Comparison of ENCODE assay signal across 8 cellular contexts in genomic region chr1:26724118-26724517, GRCh38. TPM values are rescaled to one million over a fixed set of nuclear protein-coding genes. Genes with fewer than 3 reads are reported as not detected.
DNase-seq lines count a peak whose midpoint lies in the region; ATAC-seq lines count a peak whose summit lies in the region.

No MANE protein-coding gene starts in this region.

- peak overlapping the region; percentile 2 for H3K4me3 Mint-ChIP-seq in T-helper 2 cell treated with Interferon-gamma antibody and Interleukin-4, amounts not matched to agents 5 μg/mL and 100 μg/mL, for 36 hours
- no peak overlapping the region for H3K4me3 Mint-ChIP-seq in activated naive CD8-positive, alpha-beta T cell treated with anti-CD3 and anti-CD28 coated beads for 36 hours
- peak overlapping the region; percentile 6 to 51 for H3K4me3 Mint-ChIP-seq in stimulated activated naive B cell treated with anti-CD40 and anti-IgM and Interleukin-4, amounts not matched to agents 10 μg/mL and 1 μg/mL and 100 μg/mL, for 72 hours

- H3K4me1 Mint-ChIP-seq in T-helper 2 cell treated with Interferon-gamma antibody and Interleukin-4, amounts not matched to agents 5 μg/mL and 100 μg/mL, for 36 hours (ENCODE audit: low read depth), result peaks cover 71% of the 10 kb centered on the region
- peaks cover 84% of the 10 kb centered on the region for H3K4me1 Mint-ChIP-seq in activated naive CD8-positive, alpha-beta T cell treated with anti-CD3 and anti-CD28 coated beads for 36 hours
- H3K4me1 Mint-ChIP-seq in stimulated activated naive B cell treated with anti-CD40 and anti-IgM and Interleukin-4, amounts not matched to agents 10 μg/mL and 1 μg/mL and 100 μg/mL, for 72 hours, result peaks cover 61 to 90% of the 10 kb centered on the region in 2 donors

- H3K36me3 ChIP-seq in iPS-18a (ENCODE audit: control insufficient read depth, low read depth, low read length), result peaks cover 3% of the 10 kb centered on the region

- H3K27me3 ChIP-seq in iPS-18a (ENCODE audit: control insufficient read depth, insufficient read depth, low read length), result no peaks in the 10 kb centered on the region

- no peaks in the 10 kb centered on the region for H3K27me3 Mint-ChIP-seq in T-helper 2 cell treated with Interferon-gamma antibody and Interleukin-4, amounts not matched to agents 5 μg/mL and 100 μg/mL, for 36 hours (ENCODE audit: low read depth)
- H3K27me3 Mint-ChIP-seq in activated naive CD8-positive, alpha-beta T cell treated with anti-CD3 and anti-CD28 coated beads for 36 hours, result no peaks in the 10 kb centered on the region
- H3K27me3 Mint-ChIP-seq in stimulated activated naive B cell treated with anti-CD40 and anti-IgM and Interleukin-4, amounts not matched to agents 10 μg/mL and 1 μg/mL and 100 μg/mL, for 72 hours, result no peaks in the 10 kb centered on the region

- peaks cover 25% of the 10 kb centered on the region for H3K36me3 Mint-ChIP-seq in T-helper 2 cell treated with Interferon-gamma antibody and Interleukin-4, amounts not matched to agents 5 μg/mL and 100 μg/mL, for 36 hours (ENCODE audit: low read depth)
- peaks cover 40% of the 10 kb centered on the region for H3K36me3 Mint-ChIP-seq in activated naive CD8-positive, alpha-beta T cell treated with anti-CD3 and anti-CD28 coated beads for 36 hours
- peaks cover 23 to 39% of the 10 kb centered on the region in 2 donors for H3K36me3 Mint-ChIP-seq in stimulated activated naive B cell treated with anti-CD40 and anti-IgM and Interleukin-4, amounts not matched to agents 10 μg/mL and 1 μg/mL and 100 μg/mL, for 72 hours

- H3K27ac Mint-ChIP-seq in T-helper 2 cell treated with Interferon-gamma antibody and Interleukin-4, amounts not matched to agents 5 μg/mL and 100 μg/mL, for 36 hours, result peak overlapping the region; percentile 36
- H3K27ac Mint-ChIP-seq in activated naive CD8-positive, alpha-beta T cell treated with anti-CD3 and anti-CD28 coated beads for 36 hours, result peak overlapping the region; percentile 16
- H3K27ac Mint-ChIP-seq in stimulated activated naive B cell treated with anti-CD40 and anti-IgM and Interleukin-4, amounts not matched to agents 10 μg/mL and 1 μg/mL and 100 μg/mL, for 72 hours, result peak overlapping the region; percentile 53

- H3K4me3 ChIP-seq in iPS-18a (ENCODE audit: low read length), result peak overlapping the region; percentile 55

- H3K9me3 Mint-ChIP-seq in T-helper 2 cell treated with Interferon-gamma antibody and Interleukin-4, amounts not matched to agents 5 μg/mL and 100 μg/mL, for 36 hours, result no peaks in the 10 kb centered on the region
- H3K9me3 Mint-ChIP-seq in activated naive CD8-positive, alpha-beta T cell treated with anti-CD3 and anti-CD28 coated beads for 36 hours, result no peaks in the 10 kb centered on the region
- H3K9me3 Mint-ChIP-seq in stimulated activated naive B cell treated with anti-CD40 and anti-IgM and Interleukin-4, amounts not matched to agents 10 μg/mL and 1 μg/mL and 100 μg/mL, for 72 hours, result no peaks in the 10 kb centered on the region

- H3K9ac ChIP-seq in iPS-18a (ENCODE audit: low read length), result peak overlapping the region; percentile 61

- H3K27ac ChIP-seq in iPS-18a (ENCODE audit: low read length), result no peak overlapping the region

- no peaks in the 10 kb centered on the region for H3K9me3 ChIP-seq in iPS-18a (ENCODE audit: control insufficient read depth, low read depth, low read length)

- no peak for ATAC-seq in stimulated activated naive B cell treated with anti-CD40 and anti-IgM and Interleukin-4, amounts not matched to agents 10 μg/mL and 1 μg/mL and 100 μg/mL, for 72 hours (replicated peaks)
- no peak for ATAC-seq in GM18519 (IDR thresholded peaks at IDR 0.05; ENCODE audit: low FRiP score, unreplicated experiment)
- ATAC-seq in left lobe of liver, result no peak

- peaks cover 55% of the 10 kb centered on the region for H3K4me1 ChIP-seq in iPS-18a (ENCODE audit: control insufficient read depth, low read depth, low read length)

- no peak for DNase-seq in T-helper 2 cell treated with Interferon-gamma antibody and Interleukin-4, amounts not matched to agents 5 μg/mL and 100 μg/mL, for 36 hours (ENCODE audit: low spot score)
- DNase-seq in T-helper 2 cell, result no peak
- no peak for DNase-seq in activated naive CD8-positive, alpha-beta T cell treated with anti-CD3 and anti-CD28 coated beads for 36 hours
- DNase-seq in stimulated activated naive B cell treated with anti-CD40 and anti-IgM and Interleukin-4, amounts not matched to agents 10 μg/mL and 1 μg/mL and 100 μg/mL, for 72 hours, result no peak
- no peak for DNase-seq in HPDE6-E6E7 (ENCODE audit: extremely low spot score)
- no peak for DNase-seq in left lobe of liver (ENCODE audit: low spot score)

RNA-seq across cellular contexts. Expression of gene ARID1A, which starts 28.3 kb away (rescaled TPM):
- 10 to 100 TPM; 75.6 to 78.4 TPM for total RNA-seq in activated naive CD8-positive, alpha-beta T cell treated with anti-CD3 and anti-CD28 coated beads for 36 hours
- 27.0 TPM for total RNA-seq in left lobe of liver
